8 cellular contexts compared by ENCODE assay signal in the genomic region with DNA sequence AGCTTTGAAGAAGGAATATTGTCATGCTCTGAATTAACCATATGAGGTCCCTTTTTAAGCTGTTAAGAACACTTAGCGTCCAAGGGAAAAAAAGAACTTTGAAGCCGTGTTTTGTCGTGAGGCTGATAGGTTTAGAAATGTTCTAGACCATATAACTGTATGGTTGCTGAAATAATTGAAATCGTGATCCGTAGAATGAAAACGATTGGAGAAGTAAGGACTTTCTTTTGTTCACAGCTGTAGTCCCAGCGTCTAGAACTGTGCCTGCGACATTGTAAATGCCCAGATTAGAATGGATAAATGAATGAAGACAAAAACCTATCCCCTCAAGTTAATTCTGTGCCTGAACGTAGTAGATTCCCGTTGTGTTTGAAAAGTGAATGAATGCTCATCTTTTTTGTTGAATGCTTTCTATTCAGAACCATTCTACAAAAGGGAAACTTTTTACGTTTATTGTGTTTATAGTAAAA. TPM values are rescaled to one million over a fixed set of nuclear protein-coding genes. Genes with fewer than 3 reads are reported as not detected.
DNase-seq lines count a peak whose midpoint lies in the region; ATAC-seq, FAIRE-seq and TF ChIP-seq lines count a peak whose summit lies in the region.

No MANE protein-coding gene starts in this region.

- H3K9me3 ChIP-seq in NT2/D1 (ENCODE audit: insufficient read depth, low read length) (no peaks in the 10 kb centered on the region), pancreas (no peaks in the 10 kb centered on the region)

- H3K27ac Mint-ChIP-seq in endothelial cell (ENCODE audit: unreplicated experiment) = peak overlapping the region; percentile 7

- intact Hi-C loops in pancreas (cut with DNase I) = no loop called here

- peaks cover 20% of the 10 kb centered on the region for H3K4me1 Mint-ChIP-seq in endothelial cell (ENCODE audit: unreplicated experiment)

- H3K4me1 ChIP-seq in NT2/D1 (ENCODE audit: insufficient read depth, insufficient read length) (no peaks in the 10 kb centered on the region), pancreas (peaks cover 0 to 16% (median 9%) of the 10 kb centered on the region in 3 donors)

- peak overlapping the region; percentile 86 to 98 (median 93) for H3K27ac ChIP-seq in pancreas

- TF ChIP-seq CTCF in endothelial cell (IDR thresholded peaks at IDR 0.05; ENCODE audit: unreplicated experiment) = no peak
- no peak for TF ChIP-seq CTCF in pancreas (IDR thresholded peaks at IDR 0.05)

- ATAC-seq in pancreas (no peak), GM21737 (IDR thresholded peaks at IDR 0.05; ENCODE audit: unreplicated experiment) (no peak), GM18511 (IDR thresholded peaks at IDR 0.05; ENCODE audit: unreplicated experiment) (no peak)

- no peaks in the 10 kb centered on the region for H3K9me3 Mint-ChIP-seq in endothelial cell (ENCODE audit: unreplicated experiment)

- peak overlapping the region; percentile 95 for H3K9ac ChIP-seq in NT2/D1 (ENCODE audit: insufficient read length, low read depth)

- H3K27me3 Mint-ChIP-seq in endothelial cell (ENCODE audit: unreplicated experiment) = peaks cover 9% of the 10 kb centered on the region

- H3K36me3 ChIP-seq in NT2/D1 (ENCODE audit: insufficient read depth, insufficient read length, low read length) (no peaks in the 10 kb centered on the region), pancreas (no peaks in the 10 kb centered on the region)

- H3K4me3 ChIP-seq in NT2/D1 (ENCODE audit: insufficient read length, low read depth) = peak overlapping the region; percentile 92
- H3K4me3 ChIP-seq in pancreas = peak overlapping the region; percentile 80 to 88 (median 83)

- FAIRE-seq in pancreas (lab: Jason Lieb, UNC) = no peak

- H3K27me3 ChIP-seq in NT2/D1 (ENCODE audit: insufficient read depth, insufficient read length) (no peaks in the 10 kb centered on the region), pancreas (no peaks in the 10 kb centered on the region)

- H3K4me3 Mint-ChIP-seq in endothelial cell (ENCODE audit: unreplicated experiment) = peak overlapping the region; percentile 95

- H3K36me3 Mint-ChIP-seq in endothelial cell (ENCODE audit: low read depth, unreplicated experiment) = peaks cover 11% of the 10 kb centered on the region

- DNase-seq in GF-D8 (lab: John Stamatoyannopoulos, UW) (peak; percentile 32), NT2/D1 (ENCODE audit: low read depth, low spot score) (no peak), endothelial cell (ENCODE audit: low spot score) (no peak), pancreas (no peak), NCI-H1694 treated with DMSO at 0.1 percent for 48 hours (lab: John Stamatoyannopoulos, UW) (no peak)
- DNase-seq in stimulated activated CD4-positive, alpha-beta T cell treated with anti-CD3 and anti-CD28 coated beads, Interleukin-1b, Interleukin-23, amount 100 ng/mL, for 48 hours = no peak

- WGBS in pancreas, 2 donors = 1 to 2% methylated on average over 11 of the region's 11 CpGs

RNA-seq across cellular contexts. Expression of a gene that starts 1.6 kb away (rescaled TPM):
- 28.3 TPM for total RNA-seq in endothelial cell (ENCODE audit: unreplicated experiment)
- total RNA-seq in pancreas = 10 to 100 TPM; 22.9 to 32.7 (median 26.6) TPM
- 10 to 100 TPM in 1 of 2 donors, 1 to 10 TPM in 1; 6.6 to 10.6 TPM for polyA plus RNA-seq in pancreas
